In the genomic region with DNA sequence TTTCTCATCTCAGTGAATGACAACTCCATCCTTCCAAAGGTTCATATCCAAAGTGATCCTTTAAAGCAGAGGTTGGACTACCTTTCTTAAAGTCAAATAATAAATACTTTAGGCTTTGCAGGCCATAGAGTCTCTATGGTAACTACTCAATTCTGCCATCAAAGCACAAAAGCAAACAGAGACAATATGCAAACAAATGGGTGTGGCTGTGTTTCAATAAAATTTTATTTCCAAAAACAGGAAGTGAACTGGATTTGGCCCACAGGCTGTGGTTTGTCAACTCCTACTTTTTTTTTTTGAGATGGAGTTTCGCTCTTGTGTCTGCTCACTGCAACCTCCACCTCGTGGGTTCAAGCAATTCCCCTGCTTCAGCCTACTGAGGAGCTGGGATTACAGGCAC, we compare ENCODE assay signal across 20 cellular contexts.
A peak's percentile ranks its signal among the peaks of the same experiment; 100 is the strongest.
DNase-seq lines count a peak whose midpoint lies in the region; ATAC-seq, FAIRE-seq and TF ChIP-seq lines count a peak whose summit lies in the region.
"Had no signal": no experiment of that assay in that cellular context is flagged by ENCODE, and none has a peak within 500 bp of the region (broad histone marks: within the 10 kb centered on the region; RNA-seq: fewer than 3 reads in every experiment).

No MANE protein-coding gene starts in this region.

- H3K36me3 ChIP-seq in GM12878 (ENCODE audit: control insufficient read depth in 2 of 2, insufficient read depth in 2 of 2, low read length in 1 of 2) = peaks cover 10 to 22% of the 10 kb centered on the region in 2 experiments

- TF ChIP-seq POLR2A in GM12878 (IDR thresholded peaks at IDR 0.05; ENCODE audit: low read depth, low read length) = no peak

- no TSS peak for BruUV-seq in GM12878 (replicated peaks; lab: Mats Ljungman, UMichigan)

- H3K9me3 Mint-ChIP-seq in activated naive CD4-positive, alpha-beta T cell treated with anti-CD3 and anti-CD28 coated beads, Interleukin-2, amount 50 U/mL, for 72 hours = peaks cover 0 to 6% of the 10 kb centered on the region in 2 donors
- H3K9me3 Mint-ChIP-seq in activated naive CD4-positive, alpha-beta T cell treated with anti-CD3 and anti-CD28 coated beads for 36 hours = no peaks in the 10 kb centered on the region
- no peaks in the 10 kb centered on the region for H3K9me3 Mint-ChIP-seq in activated T-helper 2 cell treated with anti-CD3 and anti-CD28 coated beads, Interferon-gamma antibody, Interleukin-2, Interleukin-4, amounts not matched to agents 10 μg/mL and 5 μg/mL and 100 μg/mL, durations not matched to agents 14 hours and 24 hours and 36 hours
- H3K9me3 Mint-ChIP-seq: mesothelial cell of epicardium; stimulated activated naive CD8-positive, alpha-beta T cell treated with anti-CD3 and anti-CD28 coated beads, Interleukin-15, amount 100 ng/mL, for 72 hours had no signal

- no peak overlapping the region for H3K27ac ChIP-seq in GM12878 (ENCODE audit: control insufficient read depth, insufficient read depth)
- H3K27ac ChIP-seq: cardiac muscle cell, right atrium auricular region had no signal

- DNase-seq in activated naive CD4-positive, alpha-beta T cell treated with anti-CD3 and anti-CD28 coated beads, Interleukin-2, amount 50 U/mL, for 72 hours (ENCODE audit: low spot score in 2 of 2) = no peak
- no peak for DNase-seq in activated naive CD4-positive, alpha-beta T cell treated with anti-CD3 and anti-CD28 coated beads for 36 hours
- DNase-seq in NCI-H69 (lab: John Stamatoyannopoulos, UW) (peak; percentile 66), GM12878 (ENCODE audit: low read depth, low spot score) (no peak)
- DNase-seq in activated T-helper 2 cell treated with anti-CD3 and anti-CD28 coated beads, Interferon-gamma antibody, Interleukin-2, Interleukin-4, amounts not matched to agents 10 μg/mL and 5 μg/mL and 100 μg/mL, durations not matched to agents 14 hours and 24 hours and 36 hours (ENCODE audit: low spot score) = no peak
- DNase-seq: activated T-cell treated with anti-CD3 and anti-CD28 coated beads, Interleukin-2, amount 50 U/mL, for 48 hours; effector CD4-positive, alpha-beta T cell; GDM1; H7; kidney; NCI-H1694 treated with DMSO at 0.1 percent for 48 hours; NCI-H510A; stimulated activated naive CD8-positive, alpha-beta T cell treated with anti-CD3 and anti-CD28 coated beads, Interleukin-15, amount 100 ng/mL, for 72 hours had no signal

- no peaks in the 10 kb centered on the region for H3K27me3 Mint-ChIP-seq in activated naive CD4-positive, alpha-beta T cell treated with anti-CD3 and anti-CD28 coated beads for 36 hours (ENCODE audit: low read depth)
- H3K27me3 Mint-ChIP-seq in activated T-helper 2 cell treated with anti-CD3 and anti-CD28 coated beads, Interferon-gamma antibody, Interleukin-2, Interleukin-4, amounts not matched to agents 10 μg/mL and 5 μg/mL and 100 μg/mL, durations not matched to agents 14 hours and 24 hours and 36 hours (ENCODE audit: low read depth) = no peaks in the 10 kb centered on the region
- H3K27me3 Mint-ChIP-seq: stimulated activated naive CD8-positive, alpha-beta T cell treated with anti-CD3 and anti-CD28 coated beads, Interleukin-15, amount 100 ng/mL, for 72 hours had no signal

- peaks cover 20 to 28% of the 10 kb centered on the region in 2 donors for H3K36me3 Mint-ChIP-seq in activated naive CD4-positive, alpha-beta T cell treated with anti-CD3 and anti-CD28 coated beads, Interleukin-2, amount 50 U/mL, for 72 hours
- peaks cover 36% of the 10 kb centered on the region for H3K36me3 Mint-ChIP-seq in activated naive CD4-positive, alpha-beta T cell treated with anti-CD3 and anti-CD28 coated beads for 36 hours (ENCODE audit: low read depth)
- H3K36me3 Mint-ChIP-seq in activated T-helper 2 cell treated with anti-CD3 and anti-CD28 coated beads, Interferon-gamma antibody, Interleukin-2, Interleukin-4, amounts not matched to agents 10 μg/mL and 5 μg/mL and 100 μg/mL, durations not matched to agents 14 hours and 24 hours and 36 hours (ENCODE audit: low read depth) = peaks cover 50% of the 10 kb centered on the region

- POLR2A ChIA-PET in GM12878 (lab: Charles Lee) = no interaction called here

- no peaks in the 10 kb centered on the region; the same call in 1 of the 2 replicates for H3K4me1 ChIP-seq in GM12878 (ENCODE audit: control insufficient read depth, insufficient read depth, low read length)
- H3K4me1 ChIP-seq: right atrium auricular region had no signal

- FAIRE-seq in GM12878 (lab: Jason Lieb, UNC) = no peak
- FAIRE-seq: kidney, urothelium cell line had no signal

- no peak overlapping the region for H3K9ac ChIP-seq in GM12878 (ENCODE audit: control insufficient read depth, insufficient read depth, low read length)

- RAD21 ChIA-PET in GM12878 (lab: Charles Lee; ENCODE audit: unreplicated experiment) = no interaction called here

- no peak overlapping the region for H3K4me3 Mint-ChIP-seq in activated naive CD4-positive, alpha-beta T cell treated with anti-CD3 and anti-CD28 coated beads for 36 hours
- no peak overlapping the region for H3K4me3 Mint-ChIP-seq in activated T-helper 2 cell treated with anti-CD3 and anti-CD28 coated beads, Interferon-gamma antibody, Interleukin-2, Interleukin-4, amounts not matched to agents 10 μg/mL and 5 μg/mL and 100 μg/mL, durations not matched to agents 14 hours and 24 hours and 36 hours (ENCODE audit: low read depth)
- H3K4me3 Mint-ChIP-seq: mesothelial cell of epicardium; stimulated activated naive CD8-positive, alpha-beta T cell treated with anti-CD3 and anti-CD28 coated beads, Interleukin-15, amount 100 ng/mL, for 72 hours had no signal

- no peaks in the 10 kb centered on the region for H3K27me3 ChIP-seq in GM12878 (replicated peaks in 1 of 2; ENCODE audit: control insufficient read depth in 2 of 2, insufficient read depth in 2 of 2, low read length in 1 of 2)
- H3K27me3 ChIP-seq: cardiac muscle cell, right atrium auricular region had no signal

- peaks cover 7% of the 10 kb centered on the region for H3K4me1 Mint-ChIP-seq in activated naive CD4-positive, alpha-beta T cell treated with anti-CD3 and anti-CD28 coated beads for 36 hours (ENCODE audit: low read depth)
- H3K4me1 Mint-ChIP-seq in activated T-helper 2 cell treated with anti-CD3 and anti-CD28 coated beads, Interferon-gamma antibody, Interleukin-2, Interleukin-4, amounts not matched to agents 10 μg/mL and 5 μg/mL and 100 μg/mL, durations not matched to agents 14 hours and 24 hours and 36 hours (ENCODE audit: low read depth) = peaks cover 7% of the 10 kb centered on the region

- TF ChIP-seq EP300 in GM12878 (IDR thresholded peaks at IDR 0.05; ENCODE audit: borderline replicate concordance in 1 of 2, control insufficient read depth in 1 of 2, low read depth in 2 of 2, low read length in 2 of 2) = no peak

- TF ChIP-seq CTCF in GM12878 (IDR thresholded peaks at IDR 0.05 in 2 of 3, conservative IDR thresholded peaks at IDR 0.05 in 1 of 3; ENCODE audit: control insufficient read depth in 2 of 3, extremely low read depth in 1 of 3, insufficient read depth in 1 of 3, low read depth in 3 of 3, low read length in 3 of 3) = no peak

- H3K27ac Mint-ChIP-seq in activated naive CD4-positive, alpha-beta T cell treated with anti-CD3 and anti-CD28 coated beads, Interleukin-2, amount 50 U/mL, for 72 hours = peak overlapping the region; percentile 30 to 41
- no peak overlapping the region for H3K27ac Mint-ChIP-seq in activated naive CD4-positive, alpha-beta T cell treated with anti-CD3 and anti-CD28 coated beads for 36 hours
- H3K27ac Mint-ChIP-seq in activated T-helper 2 cell treated with anti-CD3 and anti-CD28 coated beads, Interferon-gamma antibody, Interleukin-2, Interleukin-4, amounts not matched to agents 10 μg/mL and 5 μg/mL and 100 μg/mL, durations not matched to agents 14 hours and 24 hours and 36 hours = no peak overlapping the region
- H3K27ac Mint-ChIP-seq: mesothelial cell of epicardium had no signal

- no peaks in the 10 kb centered on the region for H3K9me3 ChIP-seq in GM12878 (replicated peaks; ENCODE audit: control insufficient read depth, insufficient read depth, low read length)
- H3K9me3 ChIP-seq: right atrium auricular region had no signal

- CTCF ChIA-PET in activated naive CD4-positive, alpha-beta T cell treated with anti-CD3 and anti-CD28 coated beads for 36 hours (lab: Charles Lee) = no interaction called here
- CTCF ChIA-PET in GM12878 (lab: Yijun Ruan, JAX) = no interaction called here

- in situ Hi-C loops in GM12878 (cut with MboI) = no loop called here

- H3K79me2 ChIP-seq in GM12878 (ENCODE audit: control insufficient read depth, insufficient read depth, low read length) = no peaks in the 10 kb centered on the region

- intact Hi-C loops in activated naive CD4-positive, alpha-beta T cell treated with anti-CD3 and anti-CD28 coated beads for 36 hours (cut with micrococcal nuclease) = no loop called here
- intact Hi-C loops in GM12878 (cut with micrococcal nuclease; ENCODE audit: unreplicated experiment) = no loop called here
- intact Hi-C loops in activated T-helper 2 cell treated with anti-CD3 and anti-CD28 coated beads, Interferon-gamma antibody, Interleukin-2, Interleukin-4, amounts not matched to agents 10 μg/mL and 5 μg/mL and 100 μg/mL, durations not matched to agents 14 hours and 24 hours and 36 hours (cut with micrococcal nuclease) = no loop called here

- H4K20me1 ChIP-seq in GM12878 (ENCODE audit: control insufficient read depth, insufficient read depth) = no peaks in the 10 kb centered on the region

- WGBS in GM12878 (ENCODE audit: insufficient coverage, insufficient replicate concordance, low lambda C conversion rate, missing lambda C conversion rate) = 96% methylated on average over 2 of the region's 2 CpGs

- no peak for ATAC-seq in activated naive CD4-positive, alpha-beta T cell treated with anti-CD3 and anti-CD28 coated beads, Interleukin-2, amount 50 U/mL, for 72 hours
- ATAC-seq in GM12878 (no peak), HG03135 (IDR thresholded peaks at IDR 0.05; ENCODE audit: unreplicated experiment) (no peak), HG03521 (IDR thresholded peaks at IDR 0.05; ENCODE audit: unreplicated experiment) (no peak), HG02938 (IDR thresholded peaks at IDR 0.05; ENCODE audit: unreplicated experiment) (no peak)
- ATAC-seq: stimulated activated naive CD8-positive, alpha-beta T cell treated with anti-CD3 and anti-CD28 coated beads, Interleukin-15, amount 100 ng/mL, for 72 hours had no signal

- H2AFZ ChIP-seq in GM12878 (ENCODE audit: control insufficient read depth, low read depth, low read length) = no peak overlapping the region

- H3K4me2 ChIP-seq in GM12878 (ENCODE audit: control insufficient read depth, insufficient read depth) = no peak overlapping the region

- no peak overlapping the region for H3K4me3 ChIP-seq in GM12878
- H3K4me3 ChIP-seq: cardiac muscle cell, right atrium auricular region had no signal

- no peak for TF ChIP-seq RAD21 in GM12878 (IDR thresholded peaks at IDR 0.05; ENCODE audit: insufficient read depth, low read depth, low read length)

- SMC1A ChIA-PET in GM12878 (lab: Charles Lee; ENCODE audit: uncharacterized antibody, unreplicated experiment) = no interaction called here

Comparison
In these comparisons a context has a peak if more than half of its experiments do, and no peak if none do; other contexts are left out.
1. H3K27ac Mint-ChIP-seq: peak in activated naive CD4-positive, alpha-beta T cell treated with anti-CD3 and anti-CD28 coated beads, Interleukin-2, amount 50 U/mL, for 72 hours (2 of 2); none in activated naive CD4-positive, alpha-beta T cell treated with anti-CD3 and anti-CD28 coated beads for 36 hours (single experiment) and activated T-helper 2 cell treated with anti-CD3 and anti-CD28 coated beads, Interferon-gamma antibody, Interleukin-2, Interleukin-4, amounts not matched to agents 10 μg/mL and 5 μg/mL and 100 μg/mL, durations not matched to agents 14 hours and 24 hours and 36 hours (single experiment).